In the genomic region with DNA sequence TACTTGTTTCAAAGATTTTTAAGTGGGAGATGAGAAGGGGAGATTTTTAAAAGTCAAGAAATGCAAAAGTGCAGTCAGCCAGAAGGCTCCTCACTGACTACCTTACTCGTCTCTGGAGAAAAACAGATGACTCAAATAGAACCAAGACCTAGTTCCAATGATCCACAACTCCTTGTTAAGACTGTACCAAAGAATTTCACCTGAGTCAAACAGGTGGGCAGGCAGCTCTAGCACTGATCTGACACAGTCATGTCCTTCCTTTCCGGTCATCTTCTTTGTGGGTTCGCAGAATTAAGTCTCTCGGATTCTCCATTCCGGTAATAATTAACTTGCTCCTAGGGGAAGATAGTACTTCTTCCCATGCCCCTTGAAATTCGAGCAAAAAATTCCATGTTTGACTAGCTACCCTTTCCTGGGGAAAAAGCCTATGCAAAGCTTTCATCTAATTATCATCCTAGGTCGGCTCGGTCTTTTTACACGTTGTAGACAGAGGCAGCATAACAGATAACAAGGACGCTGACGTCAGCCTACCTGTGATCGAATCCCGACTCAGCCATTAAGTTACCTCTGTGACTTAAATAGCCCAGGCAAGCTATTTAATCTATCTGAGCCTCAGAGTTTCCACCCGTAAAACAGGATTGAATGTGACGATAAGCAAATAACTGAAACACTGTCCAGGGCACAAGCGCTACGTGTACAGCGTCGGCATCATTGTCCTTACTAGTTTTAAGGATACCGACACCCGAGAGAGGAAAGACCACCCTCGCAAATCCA, we compare ENCODE assay signal across 8 cellular contexts. TPM values are rescaled to one million over a fixed set of nuclear protein-coding genes. Genes with fewer than 3 reads are reported as not detected.
A peak's percentile ranks its signal among the peaks of the same experiment; 100 is the strongest.
DNase-seq lines count a peak whose midpoint lies in the region; ATAC-seq and TF ChIP-seq lines count a peak whose summit lies in the region.

No MANE protein-coding gene starts in this region.

- H3F3A ChIP-seq in OCI-LY1 (ENCODE audit: insufficient read depth, low read length): no peaks in the 10 kb centered on the region

- H3K36me3 Mint-ChIP-seq in activated naive CD4-positive, alpha-beta T cell treated with anti-CD3 and anti-CD28 coated beads, Interleukin-2, amount 10 ng/mL, durations not matched to agents 7 days and 5 days: peaks cover 16% of the 10 kb centered on the region
- H3K36me3 Mint-ChIP-seq in glutamatergic neuron (ENCODE audit: unreplicated experiment): no peaks in the 10 kb centered on the region

- H3K4me3 ChIP-seq in OCI-LY1 (ENCODE audit: low read depth, low read length, poor library complexity, severe bottlenecking) (peak overlapping the region; percentile 85), psoas muscle (peak overlapping the region; percentile 96)

- H3K4me1 Mint-ChIP-seq in activated naive CD4-positive, alpha-beta T cell treated with anti-CD3 and anti-CD28 coated beads, Interleukin-2, amount 10 ng/mL, durations not matched to agents 7 days and 5 days: peaks cover 55% of the 10 kb centered on the region
- H3K4me1 Mint-ChIP-seq in glutamatergic neuron (ENCODE audit: low read depth, unreplicated experiment): peaks cover 12% of the 10 kb centered on the region

- H3K27me3 Mint-ChIP-seq in activated naive CD4-positive, alpha-beta T cell treated with anti-CD3 and anti-CD28 coated beads, Interleukin-2, amount 10 ng/mL, durations not matched to agents 7 days and 5 days: peaks cover 9% of the 10 kb centered on the region
- peaks cover 10% of the 10 kb centered on the region for H3K27me3 Mint-ChIP-seq in glutamatergic neuron (ENCODE audit: unreplicated experiment)

- H3K4me2 ChIP-seq in OCI-LY1 (ENCODE audit: low read length): peak overlapping the region; percentile 97

- peak overlapping the region; percentile 97 for H3K4me3 Mint-ChIP-seq in activated naive CD4-positive, alpha-beta T cell treated with anti-CD3 and anti-CD28 coated beads, Interleukin-2, amount 10 ng/mL, durations not matched to agents 7 days and 5 days
- peak overlapping the region; percentile 94 for H3K4me3 Mint-ChIP-seq in glutamatergic neuron (ENCODE audit: unreplicated experiment)

- intact Hi-C loops in psoas muscle (cut with DNase I): loop anchor here (5.0 to 10.0 kb wide), 2 partner anchors 544 to 546 kb away; a partner anchor contains a TSS

- H3K4me1 ChIP-seq in OCI-LY1 (ENCODE audit: insufficient read depth, low read length, severe bottlenecking) (peaks cover 24% of the 10 kb centered on the region), psoas muscle (peaks cover 22% of the 10 kb centered on the region)

- H3K27ac ChIP-seq in OCI-LY1 (ENCODE audit: low read depth, low read length, poor library complexity, severe bottlenecking) (no peak overlapping the region), psoas muscle (peak overlapping the region; percentile 97)

- H3K27ac Mint-ChIP-seq in activated naive CD4-positive, alpha-beta T cell treated with anti-CD3 and anti-CD28 coated beads, Interleukin-2, amount 10 ng/mL, durations not matched to agents 7 days and 5 days: peak overlapping the region; percentile 100
- peak overlapping the region; percentile 94 for H3K27ac Mint-ChIP-seq in glutamatergic neuron (ENCODE audit: unreplicated experiment)

- H3K9me3 Mint-ChIP-seq in activated naive CD4-positive, alpha-beta T cell treated with anti-CD3 and anti-CD28 coated beads, Interleukin-2, amount 10 ng/mL, durations not matched to agents 7 days and 5 days: no peaks in the 10 kb centered on the region
- H3K9me3 Mint-ChIP-seq in glutamatergic neuron (ENCODE audit: unreplicated experiment): peaks cover 3% of the 10 kb centered on the region

- no peak for TF ChIP-seq CTCF in OCI-LY1 (IDR thresholded peaks at IDR 0.05; ENCODE audit: low read length)
- no peak for TF ChIP-seq CTCF in glutamatergic neuron (IDR thresholded peaks at IDR 0.05; ENCODE audit: partially characterized antibody, unreplicated experiment)
- no peak for TF ChIP-seq CTCF in psoas muscle (IDR thresholded peaks at IDR 0.05)

- no peaks in the 10 kb centered on the region for H3K9me3 ChIP-seq in OCI-LY1 (ENCODE audit: low read length)
- no peaks in the 10 kb centered on the region for H3K9me3 ChIP-seq in psoas muscle

- peaks cover 37% of the 10 kb centered on the region for H3K79me2 ChIP-seq in OCI-LY1 (ENCODE audit: insufficient read depth, low read length)

- CTCF ChIA-PET in activated naive CD4-positive, alpha-beta T cell treated with anti-CD3 and anti-CD28 coated beads, Interleukin-2, amount 10 ng/mL, durations not matched to agents 7 days and 5 days (lab: Charles Lee): no interaction called here

- H3K27me3 ChIP-seq in OCI-LY1 (ENCODE audit: insufficient read depth, low read length): no peaks in the 10 kb centered on the region
- H3K27me3 ChIP-seq in psoas muscle (ENCODE audit: insufficient read depth in 3 of 3, low read length in 2 of 3): peaks cover 0 to 5% (median 2%) of the 10 kb centered on the region in 3 donors

- H4K20me1 ChIP-seq in OCI-LY1 (ENCODE audit: insufficient read depth, low read length): no peaks in the 10 kb centered on the region

- no peak overlapping the region for H2AFZ ChIP-seq in OCI-LY1 (ENCODE audit: low read length)

- ATAC-seq in psoas muscle (peak in 2 of 4 donors; percentile 5 to 13), HG03439 (IDR thresholded peaks at IDR 0.05; ENCODE audit: unreplicated experiment) (no peak)

- H3K9me2 ChIP-seq in OCI-LY1 (ENCODE audit: low read depth, low read length): no peaks in the 10 kb centered on the region

- peak overlapping the region; percentile 80 for H3K9ac ChIP-seq in OCI-LY1 (ENCODE audit: low read length)

- WGBS in psoas muscle, 3 donors: 4 to 6% (median 5%) methylated on average over 22 of the region's 22 CpGs

- H3K36me3 ChIP-seq in OCI-LY1 (ENCODE audit: insufficient read depth, low read length): peaks cover 28% of the 10 kb centered on the region
- H3K36me3 ChIP-seq in psoas muscle (ENCODE audit: insufficient read depth in 1 of 2, low read depth in 1 of 2): peaks cover 0 to 24% of the 10 kb centered on the region in 2 donors

- DNase-seq in NCI-H2227 (lab: John Stamatoyannopoulos, UW; ENCODE audit: unreplicated experiment) (peak; percentile 37), NCI-H2227 treated with DMSO at 0.1 percent for 48 hours (lab: John Stamatoyannopoulos, UW) (no peak), glutamatergic neuron (no peak), psoas muscle (no peak), NCI-H2171 (lab: John Stamatoyannopoulos, UW) (no peak)
- DNase-seq in activated naive CD4-positive, alpha-beta T cell treated with anti-CD3 and anti-CD28 coated beads, Interleukin-2, amount 10 ng/mL, durations not matched to agents 7 days and 5 days: peak; percentile 73

RNA-seq across cellular contexts. Expression of a gene that starts 0.7 kb away (rescaled TPM):
- total RNA-seq in glutamatergic neuron (ENCODE audit: unreplicated experiment) (39.4 TPM), psoas muscle (10 to 100 TPM; 46.3 to 74.8 (median 54.7) TPM)
- polyA plus RNA-seq in psoas muscle: 100 to 1,000 TPM in 2 of 3 donors, 10 to 100 TPM in 1; 88.6 to 207 (median 135) TPM

RNA-seq across cellular contexts. Expression of a gene that starts 9.0 kb away (rescaled TPM):
- total RNA-seq in glutamatergic neuron (ENCODE audit: unreplicated experiment): 59.4 TPM
- 10 to 100 TPM; 14.1 to 24.3 (median 19.6) TPM for total RNA-seq in psoas muscle
- 10 to 100 TPM in 2 of 3 donors, 1 to 10 TPM in 1; 8.9 to 15.2 (median 12.3) TPM for polyA plus RNA-seq in psoas muscle

RNA-seq across cellular contexts. Expression of a gene that starts 44.5 kb away (rescaled TPM):
- total RNA-seq in glutamatergic neuron (ENCODE audit: unreplicated experiment): 0.78 TPM
- total RNA-seq in psoas muscle: 1 to 10 TPM in 1 of 4 donors, under 1 TPM in 3; 0.34 to 1.3 (median 0.71) TPM
- polyA plus RNA-seq in psoas muscle: 1 to 10 TPM in 1 of 3 donors, under 1 TPM in 2; 0.08 to 1.3 (median 0.96) TPM

RNA-seq across cellular contexts. Expression of a gene that starts 44.7 kb away (rescaled TPM):
- total RNA-seq in glutamatergic neuron (ENCODE audit: unreplicated experiment) (0.61 TPM), psoas muscle (1 to 10 TPM; 1.8 to 6.1 (median 3.5) TPM)
- polyA plus RNA-seq in psoas muscle: 1 to 10 TPM in 2 of 3 donors, under 1 TPM in 1; 0.29 to 2.0 (median 1.1) TPM

Comparison
In these comparisons a context has a peak if more than half of its experiments do, and no peak if none do; other contexts are left out.
1. DNase-seq: peak in NCI-H2227 (single experiment) and activated naive CD4-positive, alpha-beta T cell treated with anti-CD3 and anti-CD28 coated beads, Interleukin-2, amount 10 ng/mL, durations not matched to agents 7 days and 5 days (single experiment); none in NCI-H2227 treated with DMSO at 0.1 percent for 48 hours (single experiment), glutamatergic neuron (single experiment), psoas muscle (0 of 2) and NCI-H2171 (single experiment).